In the genomic region with DNA sequence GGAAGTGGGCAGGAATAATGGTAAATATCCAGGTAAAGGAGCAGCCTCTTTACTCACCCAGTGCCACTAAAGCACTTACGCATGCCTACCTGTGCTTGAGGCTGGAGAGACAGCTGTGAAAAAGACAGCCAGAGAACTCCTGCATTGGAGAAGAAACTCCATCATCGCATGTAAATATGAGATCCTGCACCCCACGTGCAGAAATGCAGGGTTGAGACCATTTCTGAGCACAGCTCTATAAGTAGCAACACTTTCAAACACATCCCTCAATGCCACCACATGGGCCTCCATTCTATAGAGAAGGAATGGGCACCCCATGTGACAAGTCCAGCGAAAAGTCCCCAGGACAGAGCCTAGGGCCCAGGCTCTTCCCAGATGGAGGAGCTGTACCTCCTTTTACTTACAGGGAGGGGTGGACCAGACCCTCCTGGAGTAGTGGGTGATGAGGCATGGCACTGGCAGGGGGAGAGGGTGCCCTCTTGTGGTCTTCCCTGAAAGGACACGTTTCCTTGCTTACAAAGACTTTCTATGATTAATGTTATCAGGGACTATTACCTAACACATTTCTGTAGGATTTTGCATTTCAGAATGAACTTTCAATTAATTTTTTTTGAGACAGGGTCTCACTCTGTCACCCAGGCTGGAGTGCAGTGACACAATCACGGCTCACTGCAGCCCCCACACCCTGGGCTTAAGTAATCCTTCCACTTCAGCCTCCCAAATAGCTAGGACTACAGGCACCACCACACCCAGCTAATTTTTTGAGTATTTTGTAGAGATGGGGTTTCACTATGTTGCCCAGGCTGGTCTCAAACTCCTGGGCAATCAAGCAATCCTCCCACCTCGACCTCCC, we compare ENCODE assay signal across 8 cellular contexts. TPM values are rescaled to one million over a fixed set of nuclear protein-coding genes. Genes with fewer than 3 reads are reported as not detected.
DNase-seq lines count a peak whose midpoint lies in the region; ATAC-seq, FAIRE-seq and TF ChIP-seq lines count a peak whose summit lies in the region.

No MANE protein-coding gene starts in this region.

- TF ChIP-seq CTCF in Loucy (conservative IDR thresholded peaks at IDR 0.05; ENCODE audit: low read length): peak; percentile 96
- peak; percentile 89 for TF ChIP-seq CTCF in astrocyte (IDR thresholded peaks at IDR 0.05; ENCODE audit: insufficient read depth, low read depth, low read length)

- no peaks in the 10 kb centered on the region for H3F3A ChIP-seq in Loucy (ENCODE audit: low read depth)

- H4K20me1 ChIP-seq in Loucy (ENCODE audit: insufficient read depth, low read length, poor library complexity, severe bottlenecking): no peaks in the 10 kb centered on the region
- H4K20me1 ChIP-seq in astrocyte (ENCODE audit: insufficient read depth, low read length): peaks cover 27% of the 10 kb centered on the region

- H3K4me3 Mint-ChIP-seq in astrocyte (ENCODE audit: unreplicated experiment): peak overlapping the region; percentile 34

- ATAC-seq in GM18517 (IDR thresholded peaks at IDR 0.05; ENCODE audit: unreplicated experiment): no peak
- no peak for ATAC-seq in GM21515 (IDR thresholded peaks at IDR 0.05; ENCODE audit: unreplicated experiment)

- H3K9ac ChIP-seq in Loucy (ENCODE audit: low read depth, low read length, poor library complexity, severe bottlenecking) (no peak overlapping the region), astrocyte (ENCODE audit: low read length) (no peak overlapping the region)

- H3K36me3 ChIP-seq in Loucy (ENCODE audit: insufficient read depth, low read length) (no peaks in the 10 kb centered on the region), astrocyte (ENCODE audit: insufficient read depth, low read length) (peaks cover 19% of the 10 kb centered on the region)

- no peaks in the 10 kb centered on the region for H3K27me3 ChIP-seq in Loucy (ENCODE audit: insufficient read depth, low read length, poor library complexity, severe bottlenecking)
- H3K27me3 ChIP-seq in astrocyte (ENCODE audit: insufficient read depth, low read length): no peaks in the 10 kb centered on the region

- peak overlapping the region; percentile 26 for H3K27ac Mint-ChIP-seq in astrocyte (ENCODE audit: unreplicated experiment)

- H3K27me3 Mint-ChIP-seq in astrocyte (ENCODE audit: low read depth, unreplicated experiment): no peaks in the 10 kb centered on the region

- H3K4me3 ChIP-seq in Loucy (ENCODE audit: low read length, poor library complexity, severe bottlenecking) (no peak overlapping the region), astrocyte (ENCODE audit: insufficient read depth, low read depth, low read length) (no peak overlapping the region)

- peaks cover 11% of the 10 kb centered on the region for H3K36me3 Mint-ChIP-seq in astrocyte (ENCODE audit: low read depth, unreplicated experiment)

- H2AFZ ChIP-seq in Loucy (ENCODE audit: low read length) (0 out of 2 replicates have a peak overlapping the region, but pooled peaks have one; percentile 8), astrocyte (ENCODE audit: low read depth, low read length) (no peak overlapping the region)

- H3K27ac ChIP-seq in astrocyte (ENCODE audit: low read depth, low read length): no peak overlapping the region

- DNase-seq in T-helper 2 cell (peak in 4 of 5 experiments; percentile 5 to 41 (median 26)), astrocyte (ENCODE audit: low read depth) (peak; percentile 59), iPS-NIHi11 (ENCODE audit: low spot score) (peak; percentile 89)
- peak; percentile 41 to 45 for DNase-seq in stimulated activated CD4-positive, alpha-beta T cell treated with anti-CD3 and anti-CD28 coated beads, Interleukin-1b, Interleukin-23, amount 100 ng/mL, for 4 hours (ENCODE audit: low read depth in 2 of 2)

- no peaks in the 10 kb centered on the region for H3K9me3 Mint-ChIP-seq in astrocyte (ENCODE audit: unreplicated experiment)

- H3K4me2 ChIP-seq in Loucy (ENCODE audit: low read depth, low read length, poor library complexity, severe bottlenecking): no peak overlapping the region
- H3K4me2 ChIP-seq in astrocyte (ENCODE audit: low read length): no peak overlapping the region

- peaks cover 20% of the 10 kb centered on the region for H3K4me1 Mint-ChIP-seq in astrocyte (ENCODE audit: low read depth, unreplicated experiment)

- peak; percentile 80 for FAIRE-seq in G401.6 (lab: Jason Lieb, UNC)
- FAIRE-seq in astrocyte (lab: Jason Lieb, UNC): peak; percentile 50

- no peaks in the 10 kb centered on the region for H3K9me2 ChIP-seq in Loucy (replicated peaks; ENCODE audit: low read depth, low read length)

- no peaks in the 10 kb centered on the region for H3K79me2 ChIP-seq in Loucy (ENCODE audit: insufficient read depth, low read length)
- no peaks in the 10 kb centered on the region for H3K79me2 ChIP-seq in astrocyte (ENCODE audit: insufficient read depth, low read length)

- H3K9me3 ChIP-seq in Loucy (ENCODE audit: insufficient read depth, low read depth, low read length): no peaks in the 10 kb centered on the region
- no peaks in the 10 kb centered on the region for H3K9me3 ChIP-seq in astrocyte (ENCODE audit: insufficient read depth, low read depth, low read length)

- peaks cover 16% of the 10 kb centered on the region for H3K4me1 ChIP-seq in Loucy (ENCODE audit: insufficient read depth, low read length, poor library complexity, severe bottlenecking)
- no peaks in the 10 kb centered on the region for H3K4me1 ChIP-seq in astrocyte (ENCODE audit: insufficient read depth, low read length)

RNA-seq across cellular contexts. Expression of gene IL17B, which starts 55.3 kb away (rescaled TPM):
- 0.54 and 0.60 TPM in 2 replicates for total RNA-seq in astrocyte

Comparison
In these comparisons a context has a peak if more than half of its experiments do, and no peak if none do; other contexts are left out.
1. DNase-seq: peak in every context shown above with its lines; median percentile 89 in iPS-NIHi11; 59 in astrocyte; 43 in stimulated activated CD4-positive, alpha-beta T cell treated with anti-CD3 and anti-CD28 coated beads, Interleukin-1b, Interleukin-23, amount 100 ng/mL, for 4 hours; 26 in T-helper 2 cell.